15 cellular contexts compared by ENCODE assay signal in genomic region chr3:121692010-121692699, GRCh38.
"Had no signal": no experiment of that assay in that cellular context is flagged by ENCODE, and none has a peak within 500 bp of the region (broad histone marks: within the 10 kb centered on the region; RNA-seq: fewer than 3 reads in every experiment).

No MANE protein-coding gene starts in this region.

- DNase-seq: activated CD4-positive, alpha-beta memory T cell treated with anti-CD3 and anti-CD28 coated beads, Interleukin-2, amount 10 ng/mL, durations not matched to agents 7 days and 5 days; activated naive CD8-positive, alpha-beta T cell treated with anti-CD3 and anti-CD28 coated beads, Interleukin-2, amount 10 ng/mL, durations not matched to agents 7 days and 5 days; anterior cingulate cortex; dermis blood vessel endothelial cell; hypothalamus; naive thymus-derived CD4-positive, alpha-beta T cell; occipital lobe; sigmoid colon; SK-N-SH; stimulated activated CD4-positive, alpha-beta T cell treated with anti-CD3 and anti-CD28 coated beads, Interleukin-2, amount 100 ng/mL, for 24 hours; stimulated activated naive CD8-positive, alpha-beta T cell treated with anti-CD3 and anti-CD28 coated beads, Interleukin-15, Interleukin-2, amounts not matched to agents 100 U/mL and 50 U/mL, for 24 hours; upper lobe of right lung had no signal

- H3K27ac ChIP-seq: sigmoid colon, upper lobe of right lung had no signal

- H3K4me1 ChIP-seq: sigmoid colon, upper lobe of right lung had no signal

- ATAC-seq: activated CD4-positive, CD25-positive, alpha-beta regulatory T cell treated with anti-CD3 and anti-CD28 coated beads, Interleukin-2, amount 50 U/mL, for 24 hours; naive thymus-derived CD4-positive, alpha-beta T cell; stimulated activated naive CD8-positive, alpha-beta T cell treated with anti-CD3 and anti-CD28 coated beads, Interleukin-15, Interleukin-2, amounts not matched to agents 100 U/mL and 50 U/mL, for 24 hours; upper lobe of right lung had no signal

- H3K4me3 Mint-ChIP-seq: activated CD4-positive, alpha-beta memory T cell treated with anti-CD3 and anti-CD28 coated beads, Interleukin-2, amount 10 ng/mL, durations not matched to agents 7 days and 5 days; activated naive CD8-positive, alpha-beta T cell treated with anti-CD3 and anti-CD28 coated beads, Interleukin-2, amount 10 ng/mL, durations not matched to agents 7 days and 5 days had no signal

- H3K9me3 Mint-ChIP-seq: activated CD4-positive, alpha-beta memory T cell treated with anti-CD3 and anti-CD28 coated beads, Interleukin-2, amount 10 ng/mL, durations not matched to agents 7 days and 5 days; activated naive CD8-positive, alpha-beta T cell treated with anti-CD3 and anti-CD28 coated beads, Interleukin-2, amount 10 ng/mL, durations not matched to agents 7 days and 5 days had no signal

- H3K9me3 ChIP-seq: sigmoid colon, SK-N-SH, upper lobe of right lung had no signal

- H3K27ac Mint-ChIP-seq: progenitor cell of endocrine pancreas had no signal

- H3K27me3 Mint-ChIP-seq: activated CD4-positive, alpha-beta memory T cell treated with anti-CD3 and anti-CD28 coated beads, Interleukin-2, amount 10 ng/mL, durations not matched to agents 7 days and 5 days; activated naive CD8-positive, alpha-beta T cell treated with anti-CD3 and anti-CD28 coated beads, Interleukin-2, amount 10 ng/mL, durations not matched to agents 7 days and 5 days; naive thymus-derived CD4-positive, alpha-beta T cell; progenitor cell of endocrine pancreas had no signal

- H3K27me3 ChIP-seq: sigmoid colon, upper lobe of right lung had no signal

- H3K4me3 ChIP-seq: lung, sigmoid colon, upper lobe of right lung had no signal
